In the genomic region with DNA sequence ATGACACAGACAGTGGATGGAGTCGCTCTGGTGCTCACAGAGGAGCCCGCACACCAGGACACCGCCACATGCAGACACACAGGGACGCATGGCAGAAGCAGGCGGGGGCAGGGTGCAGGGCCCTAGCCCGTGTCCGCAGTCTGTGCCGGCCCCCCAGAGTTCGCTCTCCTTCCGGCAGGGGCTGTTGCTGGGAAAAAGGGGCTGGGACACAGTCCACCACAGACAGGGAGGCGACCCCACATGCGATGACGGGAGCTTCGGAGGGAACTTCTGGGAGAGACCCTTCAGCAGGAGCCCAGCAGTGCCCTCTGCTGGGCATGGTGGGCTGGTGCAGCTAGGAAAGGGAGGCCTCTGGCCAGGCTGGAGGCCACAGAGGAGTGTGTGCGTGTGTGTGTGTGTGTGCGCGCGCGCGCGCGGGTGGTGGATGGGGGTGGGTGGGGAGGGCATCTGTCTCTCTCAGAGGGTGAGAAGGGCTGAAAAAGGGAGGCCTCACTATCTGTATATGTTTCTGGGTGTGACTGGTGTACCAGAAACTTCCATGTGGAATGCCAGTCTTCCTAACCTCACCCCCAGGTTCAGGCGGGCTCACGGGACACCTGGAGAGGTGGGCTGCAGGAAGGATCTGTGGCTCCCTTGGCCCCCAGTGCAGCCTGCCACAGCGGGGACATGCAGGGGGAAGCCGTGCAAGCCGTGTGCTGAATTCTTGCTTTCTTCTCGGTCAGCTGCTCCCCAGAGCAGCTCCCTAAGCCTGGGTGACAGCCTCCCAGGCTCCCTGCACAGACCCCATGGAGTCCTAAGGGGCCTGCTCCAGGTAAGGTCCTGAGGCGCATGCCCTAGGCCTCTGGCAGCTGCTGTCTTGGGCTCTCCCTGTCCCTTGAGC, we compare ENCODE assay signal across 8 cellular contexts.
DNase-seq lines count a peak whose midpoint lies in the region; ATAC-seq and TF ChIP-seq lines count a peak whose summit lies in the region.

No MANE protein-coding gene starts in this region.

- H3K9me3 Mint-ChIP-seq in activated T-helper 2 cell treated with anti-CD3 and anti-CD28 coated beads, Interferon-gamma antibody, Interleukin-2, Interleukin-4, amounts not matched to agents 10 μg/mL and 5 μg/mL and 100 μg/mL, durations not matched to agents 14 hours and 24 hours and 36 hours, result no peaks in the 10 kb centered on the region

- no peak for TF ChIP-seq EP300 in neural cell (conservative IDR thresholded peaks at IDR 0.05; ENCODE audit: poor library complexity, severe bottlenecking)

- peak overlapping the region; percentile 10 for H3K4me3 Mint-ChIP-seq in activated T-helper 2 cell treated with anti-CD3 and anti-CD28 coated beads, Interferon-gamma antibody, Interleukin-2, Interleukin-4, amounts not matched to agents 10 μg/mL and 5 μg/mL and 100 μg/mL, durations not matched to agents 14 hours and 24 hours and 36 hours (ENCODE audit: low read depth)

- H2AFZ ChIP-seq in neural cell (ENCODE audit: low read depth, low read length), result no peak overlapping the region

- intact Hi-C loops in activated T-helper 2 cell treated with anti-CD3 and anti-CD28 coated beads, Interferon-gamma antibody, Interleukin-2, Interleukin-4, amounts not matched to agents 10 μg/mL and 5 μg/mL and 100 μg/mL, durations not matched to agents 14 hours and 24 hours and 36 hours (cut with micrococcal nuclease), result loop anchor here (1.0 to 5.0 kb wide), 2 partner anchors 94 to 127 kb away; no protein-coding TSS in a partner anchor

- H3K4me2 ChIP-seq in neural cell (ENCODE audit: low read length), result no peak overlapping the region

- TF ChIP-seq RAD21 in neural cell (conservative IDR thresholded peaks at IDR 0.05), result peak; percentile 77

- peak; percentile 64 for DNase-seq in GM12865 (ENCODE audit: low read depth)
- DNase-seq in HuH-7 (ENCODE audit: low spot score), result peak; percentile 91
- DNase-seq in RKO (ENCODE audit: low spot score), result peak; percentile 59
- DNase-seq in activated T-helper 2 cell treated with anti-CD3 and anti-CD28 coated beads, Interferon-gamma antibody, Interleukin-2, Interleukin-4, amounts not matched to agents 10 μg/mL and 5 μg/mL and 100 μg/mL, durations not matched to agents 14 hours and 24 hours and 36 hours (ENCODE audit: low spot score), result peak; percentile 53
- peak; percentile 76 for DNase-seq in fibroblast of villous mesenchyme (ENCODE audit: low read depth)
- DNase-seq in stimulated activated naive CD8-positive, alpha-beta T cell treated with anti-CD3 and anti-CD28 coated beads, Interleukin-15, Interleukin-2, amounts not matched to agents 100 U/mL and 50 U/mL, for 24 hours, result peak; percentile 74

- no peak overlapping the region for H3K9ac ChIP-seq in neural cell (ENCODE audit: low read length)

- no peaks in the 10 kb centered on the region for H4K20me1 ChIP-seq in neural cell (ENCODE audit: insufficient read depth)

- no peaks in the 10 kb centered on the region for H3K27me3 ChIP-seq in neural cell (ENCODE audit: insufficient read depth, low read depth, low read length)

- H3K27ac ChIP-seq in neural cell (ENCODE audit: low read length), result no peak overlapping the region

- TF ChIP-seq CTCF in GM12865 (IDR thresholded peaks at IDR 0.05; ENCODE audit: insufficient read depth, low read depth, low read length, missing control alignments) (peak; percentile 95), fibroblast of villous mesenchyme (IDR thresholded peaks at IDR 0.05; ENCODE audit: insufficient read depth, low read depth, low read length) (peak; percentile 93), neural cell (IDR thresholded peaks at IDR 0.05; ENCODE audit: poor library complexity, severe bottlenecking) (peak; percentile 79)

- H3K9me2 ChIP-seq in neural cell (ENCODE audit: insufficient read depth, low read length), result no peaks in the 10 kb centered on the region

- H3K27me3 Mint-ChIP-seq in activated T-helper 2 cell treated with anti-CD3 and anti-CD28 coated beads, Interferon-gamma antibody, Interleukin-2, Interleukin-4, amounts not matched to agents 10 μg/mL and 5 μg/mL and 100 μg/mL, durations not matched to agents 14 hours and 24 hours and 36 hours (ENCODE audit: low read depth), result peaks cover 16% of the 10 kb centered on the region

- ATAC-seq in stimulated activated naive CD8-positive, alpha-beta T cell treated with anti-CD3 and anti-CD28 coated beads, Interleukin-15, Interleukin-2, amounts not matched to agents 100 U/mL and 50 U/mL, for 24 hours, result peak; percentile 67
- no peak for ATAC-seq in HG02623 (IDR thresholded peaks at IDR 0.05; ENCODE audit: unreplicated experiment)

- peaks cover 14% of the 10 kb centered on the region for H3K4me1 Mint-ChIP-seq in activated T-helper 2 cell treated with anti-CD3 and anti-CD28 coated beads, Interferon-gamma antibody, Interleukin-2, Interleukin-4, amounts not matched to agents 10 μg/mL and 5 μg/mL and 100 μg/mL, durations not matched to agents 14 hours and 24 hours and 36 hours (ENCODE audit: low read depth)

- no peaks in the 10 kb centered on the region for H3K79me2 ChIP-seq in neural cell (replicated peaks; ENCODE audit: insufficient read depth, low read length)

- no peak overlapping the region for H3K4me3 ChIP-seq in GM12865 (ENCODE audit: low read depth, low read length)
- peak overlapping the region; percentile 33 for H3K4me3 ChIP-seq in fibroblast of villous mesenchyme (ENCODE audit: low read depth, low read length)
- H3K4me3 ChIP-seq in neural cell (ENCODE audit: low read length), result no peak overlapping the region

- no peaks in the 10 kb centered on the region for H3K36me3 Mint-ChIP-seq in activated T-helper 2 cell treated with anti-CD3 and anti-CD28 coated beads, Interferon-gamma antibody, Interleukin-2, Interleukin-4, amounts not matched to agents 10 μg/mL and 5 μg/mL and 100 μg/mL, durations not matched to agents 14 hours and 24 hours and 36 hours (ENCODE audit: low read depth)

- H3K36me3 ChIP-seq in neural cell (ENCODE audit: insufficient read depth, low read length), result no peaks in the 10 kb centered on the region

- no peaks in the 10 kb centered on the region for H3K9me3 ChIP-seq in neural cell (ENCODE audit: low read length)

- H3K27ac Mint-ChIP-seq in activated T-helper 2 cell treated with anti-CD3 and anti-CD28 coated beads, Interferon-gamma antibody, Interleukin-2, Interleukin-4, amounts not matched to agents 10 μg/mL and 5 μg/mL and 100 μg/mL, durations not matched to agents 14 hours and 24 hours and 36 hours, result no peak overlapping the region

- no peaks in the 10 kb centered on the region for H3F3A ChIP-seq in neural cell (ENCODE audit: insufficient read depth, low read length, poor library complexity, severe bottlenecking)

TF ChIP-seq in neural cell, 6 proteins besides CTCF, POLR2A, EP300 and RAD21:
- TF ChIP-seq MXI1 (conservative IDR thresholded peaks at IDR 0.05; ENCODE audit: poor library complexity, severe bottlenecking) (no peak), SMC3 (conservative IDR thresholded peaks at IDR 0.05; ENCODE audit: poor library complexity) (peak; percentile 84)
